ENCODE assay signal across 10 cellular contexts in genomic region chr6:26613717-26614683, GRCh38. TPM values are rescaled to one million over a fixed set of nuclear protein-coding genes. Genes with fewer than 3 reads are reported as not detected.
DNase-seq lines count a peak whose midpoint lies in the region; ATAC-seq and TF ChIP-seq lines count a peak whose summit lies in the region.
"Had no signal": no experiment of that assay in that cellular context is flagged by ENCODE, and none has a peak within 500 bp of the region (broad histone marks: within the 10 kb centered on the region; RNA-seq: fewer than 3 reads in every experiment).

No MANE protein-coding gene starts in this region.

- no peak overlapping the region for H3K9ac ChIP-seq in mucosa of rectum (ENCODE audit: low read depth in 1 of 2, low read length in 2 of 2)

- TF ChIP-seq POLR2A in vagina (IDR thresholded peaks at IDR 0.05): no peak

- no peak for ATAC-seq in GM18909 (IDR thresholded peaks at IDR 0.05; ENCODE audit: poor library complexity, unreplicated experiment)

- WGBS in ectodermal cell, 2 experiments: 1% methylated on average over 66 of the region's 66 CpGs

- no peaks in the 10 kb centered on the region for H3K36me3 ChIP-seq in ectodermal cell (ENCODE audit: control insufficient read depth, insufficient read depth, low read length)
- no peaks in the 10 kb centered on the region for H3K36me3 ChIP-seq in mucosa of rectum (ENCODE audit: control insufficient read depth in 2 of 2, insufficient read depth in 2 of 2, low read length in 2 of 2)
- no peaks in the 10 kb centered on the region for H3K36me3 ChIP-seq in vagina

- peak overlapping the region; percentile 48 for H3K4me3 ChIP-seq in ectodermal cell (ENCODE audit: insufficient read depth, low read depth, low read length)
- peak overlapping the region; percentile 41 to 48 for H3K4me3 ChIP-seq in mucosa of rectum (ENCODE audit: low read length in 2 of 2)
- H3K4me3 ChIP-seq in vagina: peak overlapping the region; percentile 36 to 39

- H3K27ac ChIP-seq in ectodermal cell (ENCODE audit: insufficient read depth, low read depth, low read length, poor library complexity, severe bottlenecking) (no peak overlapping the region), mucosa of rectum (ENCODE audit: low read depth in 2 of 2, low read length in 2 of 2) (no peak overlapping the region), vagina (no peak overlapping the region)

- H3K27me3 ChIP-seq in ectodermal cell (ENCODE audit: control insufficient read depth, insufficient read depth, low read length, poor library complexity, severe bottlenecking) (peaks cover 68% of the 10 kb centered on the region), mucosa of rectum (ENCODE audit: control insufficient read depth in 2 of 2, insufficient read depth in 2 of 2, low read length in 2 of 2) (peaks cover 30 to 33% of the 10 kb centered on the region in 2 donors), vagina (no peaks in the 10 kb centered on the region)

- TF ChIP-seq CTCF in vagina (IDR thresholded peaks at IDR 0.05): no peak

- intact Hi-C loops in vagina (cut with DNase I): no loop called here

- DNase-seq in stimulated activated CD4-positive, alpha-beta T cell treated with anti-CD3 and anti-CD28 coated beads, Interleukin-15, amount 100 ng/mL, for 24 hours: peak; percentile 41
- no peak for DNase-seq in stimulated activated CD4-positive, alpha-beta T cell treated with anti-CD3 and anti-CD28 coated beads, Interleukin-2, amount 100 ng/mL, for 48 hours
- DNase-seq in vagina (ENCODE audit: extremely low spot score in 2 of 2) (no peak), NK-92 (lab: John Stamatoyannopoulos, UW; ENCODE audit: unreplicated experiment) (no peak), epidermal melanocyte (ENCODE audit: insufficient read length, low spot score) (no peak)
- DNase-seq: DND-41, NCI-H1694 had no signal

- H3K9me3 ChIP-seq in ectodermal cell (ENCODE audit: control insufficient read depth, low read length) (no peaks in the 10 kb centered on the region), mucosa of rectum (ENCODE audit: control insufficient read depth in 2 of 2, low read length in 2 of 2) (peaks cover 0 to 3% of the 10 kb centered on the region in 2 donors), vagina (no peaks in the 10 kb centered on the region)

- H3K4me1 ChIP-seq in ectodermal cell (ENCODE audit: control insufficient read depth, insufficient read depth, low read length) (peaks cover 5% of the 10 kb centered on the region), mucosa of rectum (ENCODE audit: control insufficient read depth in 2 of 2, insufficient read depth in 2 of 2, low read length in 2 of 2) (peaks cover 0 to 7% of the 10 kb centered on the region in 2 donors), vagina (peaks cover 14% of the 10 kb centered on the region)

RNA-seq across cellular contexts. Expression of gene ABT1, which starts 17.2 kb away (rescaled TPM):
- polyA plus RNA-seq in ectodermal cell (2013, experiment 1 of 4): 17.3 TPM
- polyA plus RNA-seq in ectodermal cell (2013, experiment 2 of 4): 18.4 TPM
- polyA plus RNA-seq in ectodermal cell (2013, experiment 3 of 4): 15.8 TPM
- 17.1 TPM for polyA plus RNA-seq in ectodermal cell (2013, experiment 4 of 4)
- 24.8 TPM for total RNA-seq in vagina

RNA-seq across cellular contexts. Expression of gene ZNF322, which starts 45.5 kb away (rescaled TPM):
- polyA plus RNA-seq in ectodermal cell (2013, experiment 1 of 4): 37.8 TPM
- 36.6 TPM for polyA plus RNA-seq in ectodermal cell (2013, experiment 2 of 4)
- polyA plus RNA-seq in ectodermal cell (2013, experiment 3 of 4): 29.2 TPM
- polyA plus RNA-seq in ectodermal cell (2013, experiment 4 of 4): 36.3 TPM
- 11.5 TPM for total RNA-seq in vagina
